ENCODE assay signal across 1 cellular context in the genomic region with DNA sequence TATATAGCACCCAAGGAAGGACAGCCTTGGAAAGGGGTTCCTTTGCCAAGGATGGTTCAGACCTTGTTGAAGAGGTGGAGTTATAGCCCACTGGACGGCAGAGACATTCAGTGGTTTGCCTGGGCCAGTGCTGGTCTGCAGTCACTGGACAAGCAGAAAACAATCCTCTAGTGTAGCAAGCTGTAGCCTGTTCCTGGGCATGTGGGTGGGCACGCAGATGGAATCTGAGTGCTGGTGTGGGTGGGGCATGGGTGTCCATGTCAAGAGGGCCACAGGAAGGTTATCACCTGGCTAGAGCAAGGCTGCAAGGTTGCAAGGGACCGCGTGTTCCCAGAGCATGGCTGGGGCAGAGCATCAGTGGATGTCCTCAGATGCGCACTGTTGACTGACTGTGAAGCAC.
TF ChIP-seq lines count a peak whose summit lies in the region.

No MANE protein-coding gene starts in this region.

TF ChIP-seq in H1, 55 proteins besides CTCF, POLR2A, EP300 and RAD21 (continued from another document):
- TF ChIP-seq, protein P1, sequence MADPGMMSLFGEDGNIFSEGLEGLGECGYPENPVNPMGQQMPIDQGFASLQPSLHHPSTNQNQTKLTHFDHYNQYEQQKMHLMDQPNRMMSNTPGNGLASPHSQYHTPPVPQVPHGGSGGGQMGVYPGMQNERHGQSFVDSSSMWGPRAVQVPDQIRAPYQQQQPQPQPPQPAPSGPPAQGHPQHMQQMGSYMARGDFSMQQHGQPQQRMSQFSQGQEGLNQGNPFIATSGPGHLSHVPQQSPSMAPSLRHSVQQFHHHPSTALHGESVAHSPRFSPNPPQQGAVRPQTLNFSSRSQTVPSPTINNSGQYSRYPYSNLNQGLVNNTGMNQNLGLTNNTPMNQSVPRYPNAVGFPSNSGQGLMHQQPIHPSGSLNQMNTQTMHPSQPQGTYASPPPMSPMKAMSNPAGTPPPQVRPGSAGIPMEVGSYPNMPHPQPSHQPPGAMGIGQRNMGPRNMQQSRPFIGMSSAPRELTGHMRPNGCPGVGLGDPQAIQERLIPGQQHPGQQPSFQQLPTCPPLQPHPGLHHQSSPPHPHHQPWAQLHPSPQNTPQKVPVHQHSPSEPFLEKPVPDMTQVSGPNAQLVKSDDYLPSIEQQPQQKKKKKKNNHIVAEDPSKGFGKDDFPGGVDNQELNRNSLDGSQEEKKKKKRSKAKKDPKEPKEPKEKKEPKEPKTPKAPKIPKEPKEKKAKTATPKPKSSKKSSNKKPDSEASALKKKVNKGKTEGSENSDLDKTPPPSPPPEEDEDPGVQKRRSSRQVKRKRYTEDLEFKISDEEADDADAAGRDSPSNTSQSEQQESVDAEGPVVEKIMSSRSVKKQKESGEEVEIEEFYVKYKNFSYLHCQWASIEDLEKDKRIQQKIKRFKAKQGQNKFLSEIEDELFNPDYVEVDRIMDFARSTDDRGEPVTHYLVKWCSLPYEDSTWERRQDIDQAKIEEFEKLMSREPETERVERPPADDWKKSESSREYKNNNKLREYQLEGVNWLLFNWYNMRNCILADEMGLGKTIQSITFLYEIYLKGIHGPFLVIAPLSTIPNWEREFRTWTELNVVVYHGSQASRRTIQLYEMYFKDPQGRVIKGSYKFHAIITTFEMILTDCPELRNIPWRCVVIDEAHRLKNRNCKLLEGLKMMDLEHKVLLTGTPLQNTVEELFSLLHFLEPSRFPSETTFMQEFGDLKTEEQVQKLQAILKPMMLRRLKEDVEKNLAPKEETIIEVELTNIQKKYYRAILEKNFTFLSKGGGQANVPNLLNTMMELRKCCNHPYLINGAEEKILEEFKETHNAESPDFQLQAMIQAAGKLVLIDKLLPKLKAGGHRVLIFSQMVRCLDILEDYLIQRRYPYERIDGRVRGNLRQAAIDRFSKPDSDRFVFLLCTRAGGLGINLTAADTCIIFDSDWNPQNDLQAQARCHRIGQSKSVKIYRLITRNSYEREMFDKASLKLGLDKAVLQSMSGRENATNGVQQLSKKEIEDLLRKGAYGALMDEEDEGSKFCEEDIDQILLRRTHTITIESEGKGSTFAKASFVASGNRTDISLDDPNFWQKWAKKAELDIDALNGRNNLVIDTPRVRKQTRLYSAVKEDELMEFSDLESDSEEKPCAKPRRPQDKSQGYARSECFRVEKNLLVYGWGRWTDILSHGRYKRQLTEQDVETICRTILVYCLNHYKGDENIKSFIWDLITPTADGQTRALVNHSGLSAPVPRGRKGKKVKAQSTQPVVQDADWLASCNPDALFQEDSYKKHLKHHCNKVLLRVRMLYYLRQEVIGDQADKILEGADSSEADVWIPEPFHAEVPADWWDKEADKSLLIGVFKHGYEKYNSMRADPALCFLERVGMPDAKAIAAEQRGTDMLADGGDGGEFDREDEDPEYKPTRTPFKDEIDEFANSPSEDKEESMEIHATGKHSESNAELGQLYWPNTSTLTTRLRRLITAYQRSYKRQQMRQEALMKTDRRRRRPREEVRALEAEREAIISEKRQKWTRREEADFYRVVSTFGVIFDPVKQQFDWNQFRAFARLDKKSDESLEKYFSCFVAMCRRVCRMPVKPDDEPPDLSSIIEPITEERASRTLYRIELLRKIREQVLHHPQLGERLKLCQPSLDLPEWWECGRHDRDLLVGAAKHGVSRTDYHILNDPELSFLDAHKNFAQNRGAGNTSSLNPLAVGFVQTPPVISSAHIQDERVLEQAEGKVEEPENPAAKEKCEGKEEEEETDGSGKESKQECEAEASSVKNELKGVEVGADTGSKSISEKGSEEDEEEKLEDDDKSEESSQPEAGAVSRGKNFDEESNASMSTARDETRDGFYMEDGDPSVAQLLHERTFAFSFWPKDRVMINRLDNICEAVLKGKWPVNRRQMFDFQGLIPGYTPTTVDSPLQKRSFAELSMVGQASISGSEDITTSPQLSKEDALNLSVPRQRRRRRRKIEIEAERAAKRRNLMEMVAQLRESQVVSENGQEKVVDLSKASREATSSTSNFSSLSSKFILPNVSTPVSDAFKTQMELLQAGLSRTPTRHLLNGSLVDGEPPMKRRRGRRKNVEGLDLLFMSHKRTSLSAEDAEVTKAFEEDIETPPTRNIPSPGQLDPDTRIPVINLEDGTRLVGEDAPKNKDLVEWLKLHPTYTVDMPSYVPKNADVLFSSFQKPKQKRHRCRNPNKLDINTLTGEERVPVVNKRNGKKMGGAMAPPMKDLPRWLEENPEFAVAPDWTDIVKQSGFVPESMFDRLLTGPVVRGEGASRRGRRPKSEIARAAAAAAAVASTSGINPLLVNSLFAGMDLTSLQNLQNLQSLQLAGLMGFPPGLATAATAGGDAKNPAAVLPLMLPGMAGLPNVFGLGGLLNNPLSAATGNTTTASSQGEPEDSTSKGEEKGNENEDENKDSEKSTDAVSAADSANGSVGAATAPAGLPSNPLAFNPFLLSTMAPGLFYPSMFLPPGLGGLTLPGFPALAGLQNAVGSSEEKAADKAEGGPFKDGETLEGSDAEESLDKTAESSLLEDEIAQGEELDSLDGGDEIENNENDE (IDR thresholded peaks at IDR 0.05; ENCODE audit: insufficient replicate concordance, low read length) = no peak
- TF ChIP-seq EGR1 (IDR thresholded peaks at IDR 0.05; ENCODE audit: borderline replicate concordance, low read depth, low read length) (no peak), FOSL1 (IDR thresholded peaks at IDR 0.05; ENCODE audit: insufficient read depth, low read depth, low read length) (no peak), YY1 (IDR thresholded peaks at IDR 0.05; ENCODE audit: low read depth, low read length) (no peak), SP4 (IDR thresholded peaks at IDR 0.05; ENCODE audit: low read length) (no peak), JUN (IDR thresholded peaks at IDR 0.05; ENCODE audit: low read depth, low read length) (no peak), CBX5 (IDR thresholded peaks at IDR 0.05; ENCODE audit: low read depth, low read length) (no peak), SIX5 (IDR thresholded peaks at IDR 0.05; ENCODE audit: low read depth, low read length) (no peak), TBP (IDR thresholded peaks at IDR 0.05; ENCODE audit: low read depth, low read length) (no peak)
